Comparison of ENCODE assay signal across 30 cellular contexts in genomic region chr13:108525867-108526266, GRCh38.
"Had no signal": no experiment of that assay in that cellular context is flagged by ENCODE, and none has a peak within 500 bp of the region (broad histone marks: within the 10 kb centered on the region; RNA-seq: fewer than 3 reads in every experiment).

No MANE protein-coding gene starts in this region.

- H3K4me3 ChIP-seq: colonic mucosa, dorsolateral prefrontal cortex, gastrocnemius medialis, hepatocyte, pancreas, prostate gland, smooth muscle cell, thyroid gland, upper lobe of left lung, vagina had no signal

- H3K4me1 ChIP-seq: colonic mucosa, gastrocnemius medialis, pancreas, prostate gland, thyroid gland, vagina had no signal

- H3K27ac Mint-ChIP-seq: activated CD4-positive, alpha-beta T cell treated with anti-CD3 and anti-CD28 coated beads for 36 hours; activated CD8-positive, alpha-beta memory T cell treated with anti-CD3 and anti-CD28 coated beads, Interleukin-2, amount 10 ng/mL, durations not matched to agents 7 days and 5 days; activated CD8-positive, alpha-beta T cell treated with anti-CD3 and anti-CD28 coated beads, Interleukin-2, amount 10 ng/mL, durations not matched to agents 7 days and 5 days; activated naive CD4-positive, alpha-beta T cell treated with anti-CD3 and anti-CD28 coated beads, Interleukin-2, amount 50 U/mL, for 72 hours; activated T-cell treated with anti-CD3 and anti-CD28 coated beads, Interleukin-2, amount 50 U/mL, for 72 hours; memory B cell; naive thymus-derived CD4-positive, alpha-beta T cell; stimulated activated memory B cell treated with anti-CD40 and anti-IgM and Interleukin-4, amounts not matched to agents 10 μg/mL and 1 μg/mL and 100 μg/mL, for 72 hours; stimulated activated naive CD8-positive, alpha-beta T cell treated with anti-CD3 and anti-CD28 coated beads, Interleukin-15, amount 100 ng/mL, for 72 hours had no signal

- H3K4me1 Mint-ChIP-seq: activated CD4-positive, alpha-beta T cell treated with anti-CD3 and anti-CD28 coated beads for 36 hours; activated CD8-positive, alpha-beta memory T cell treated with anti-CD3 and anti-CD28 coated beads, Interleukin-2, amount 10 ng/mL, durations not matched to agents 7 days and 5 days; memory B cell; neural crest cell; stimulated activated memory B cell treated with anti-CD40 and anti-IgM and Interleukin-4, amounts not matched to agents 10 μg/mL and 1 μg/mL and 100 μg/mL, for 72 hours; stimulated activated naive CD8-positive, alpha-beta T cell treated with anti-CD3 and anti-CD28 coated beads, Interleukin-15, amount 100 ng/mL, for 72 hours had no signal

- H3K4me3 Mint-ChIP-seq: activated CD4-positive, alpha-beta T cell treated with anti-CD3 and anti-CD28 coated beads for 36 hours; activated CD8-positive, alpha-beta memory T cell treated with anti-CD3 and anti-CD28 coated beads, Interleukin-2, amount 10 ng/mL, durations not matched to agents 7 days and 5 days; activated CD8-positive, alpha-beta T cell treated with anti-CD3 and anti-CD28 coated beads, Interleukin-2, amount 10 ng/mL, durations not matched to agents 7 days and 5 days; activated T-cell treated with anti-CD3 and anti-CD28 coated beads, Interleukin-2, amount 50 U/mL, for 72 hours; memory B cell; naive thymus-derived CD4-positive, alpha-beta T cell; neural crest cell; stimulated activated memory B cell treated with anti-CD40 and anti-IgM and Interleukin-4, amounts not matched to agents 10 μg/mL and 1 μg/mL and 100 μg/mL, for 72 hours; stimulated activated naive CD8-positive, alpha-beta T cell treated with anti-CD3 and anti-CD28 coated beads, Interleukin-15, amount 100 ng/mL, for 72 hours had no signal

- ATAC-seq: activated CD4-positive, alpha-beta T cell treated with anti-CD3 and anti-CD28 coated beads for 36 hours; activated CD8-positive, alpha-beta memory T cell treated with anti-CD3 and anti-CD28 coated beads, Interleukin-2, amount 10 ng/mL, durations not matched to agents 7 days and 5 days; activated CD8-positive, alpha-beta T cell treated with anti-CD3 and anti-CD28 coated beads, Interleukin-2, amount 10 ng/mL, durations not matched to agents 7 days and 5 days; activated naive CD4-positive, alpha-beta T cell treated with anti-CD3 and anti-CD28 coated beads, Interleukin-2, amount 50 U/mL, for 72 hours; activated T-cell treated with anti-CD3 and anti-CD28 coated beads, Interleukin-2, amount 50 U/mL, for 72 hours; gastrocnemius medialis; naive thymus-derived CD4-positive, alpha-beta T cell; pancreas; stimulated activated memory B cell treated with anti-CD40 and anti-IgM and Interleukin-4, amounts not matched to agents 10 μg/mL and 1 μg/mL and 100 μg/mL, for 72 hours; stimulated activated naive CD8-positive, alpha-beta T cell treated with anti-CD3 and anti-CD28 coated beads, Interleukin-15, amount 100 ng/mL, for 72 hours had no signal

- H3K27me3 Mint-ChIP-seq: activated CD8-positive, alpha-beta memory T cell treated with anti-CD3 and anti-CD28 coated beads, Interleukin-2, amount 10 ng/mL, durations not matched to agents 7 days and 5 days; stimulated activated memory B cell treated with anti-CD40 and anti-IgM and Interleukin-4, amounts not matched to agents 10 μg/mL and 1 μg/mL and 100 μg/mL, for 72 hours; stimulated activated naive CD8-positive, alpha-beta T cell treated with anti-CD3 and anti-CD28 coated beads, Interleukin-15, amount 100 ng/mL, for 72 hours had no signal

- H2AFZ ChIP-seq: hepatocyte had no signal

- DNase-seq: activated CD4-positive, alpha-beta T cell treated with anti-CD3 and anti-CD28 coated beads for 36 hours; activated CD4-positive, CD25-positive, alpha-beta regulatory T cell; activated CD8-positive, alpha-beta memory T cell treated with anti-CD3 and anti-CD28 coated beads, Interleukin-2, amount 10 ng/mL, durations not matched to agents 7 days and 5 days; activated CD8-positive, alpha-beta T cell treated with anti-CD3 and anti-CD28 coated beads, Interleukin-2, amount 10 ng/mL, durations not matched to agents 7 days and 5 days; activated naive CD4-positive, alpha-beta T cell; activated T-cell treated with anti-CD3 and anti-CD28 coated beads, Interleukin-2, amount 50 U/mL, for 72 hours; cerebellar nuclear complex; colonic mucosa; dorsolateral prefrontal cortex; effector memory CD4-positive, alpha-beta T cell; gastrocnemius medialis; islet precursor cell; midbrain; naive thymus-derived CD4-positive, alpha-beta T cell; nucleus accumbens; pancreas; stimulated activated CD4-positive, alpha-beta T cell treated with anti-CD3 and anti-CD28 coated beads, Interleukin-1b, Interleukin-23, amount 100 ng/mL, for 48 hours; stimulated activated CD4-positive, alpha-beta T cell treated with anti-CD3 and anti-CD28 coated beads, Interleukin-4, amount 100 ng/mL, for 4 hours; stimulated activated CD8-positive, alpha-beta memory T cell treated with anti-CD3 and anti-CD28 coated beads, Interleukin-4, amount 100 ng/mL, for 48 hours; stimulated activated naive CD8-positive, alpha-beta T cell treated with anti-CD3 and anti-CD28 coated beads, Interleukin-15, amount 100 ng/mL, for 72 hours; thyroid gland; upper lobe of left lung had no signal

- H3K4me2 ChIP-seq: hepatocyte, smooth muscle cell had no signal

- H3K36me3 Mint-ChIP-seq: activated CD8-positive, alpha-beta memory T cell treated with anti-CD3 and anti-CD28 coated beads, Interleukin-2, amount 10 ng/mL, durations not matched to agents 7 days and 5 days; activated naive CD4-positive, alpha-beta T cell treated with anti-CD3 and anti-CD28 coated beads, Interleukin-2, amount 50 U/mL, for 72 hours; memory B cell; stimulated activated memory B cell treated with anti-CD40 and anti-IgM and Interleukin-4, amounts not matched to agents 10 μg/mL and 1 μg/mL and 100 μg/mL, for 72 hours had no signal

- H3K79me2 ChIP-seq: hepatocyte had no signal

- H3K36me3 ChIP-seq: colonic mucosa, gastrocnemius medialis, pancreas, prostate gland, thyroid gland, upper lobe of left lung, vagina had no signal

- H3K27ac ChIP-seq: colonic mucosa, dorsolateral prefrontal cortex, gastrocnemius medialis, hepatocyte, pancreas, prostate gland, thyroid gland, upper lobe of left lung, vagina had no signal

- H3K27me3 ChIP-seq: colonic mucosa, gastrocnemius medialis, hepatocyte, pancreas, thyroid gland, upper lobe of left lung, vagina had no signal
